Comparison of ENCODE assay signal across 13 cellular contexts in the genomic region with DNA sequence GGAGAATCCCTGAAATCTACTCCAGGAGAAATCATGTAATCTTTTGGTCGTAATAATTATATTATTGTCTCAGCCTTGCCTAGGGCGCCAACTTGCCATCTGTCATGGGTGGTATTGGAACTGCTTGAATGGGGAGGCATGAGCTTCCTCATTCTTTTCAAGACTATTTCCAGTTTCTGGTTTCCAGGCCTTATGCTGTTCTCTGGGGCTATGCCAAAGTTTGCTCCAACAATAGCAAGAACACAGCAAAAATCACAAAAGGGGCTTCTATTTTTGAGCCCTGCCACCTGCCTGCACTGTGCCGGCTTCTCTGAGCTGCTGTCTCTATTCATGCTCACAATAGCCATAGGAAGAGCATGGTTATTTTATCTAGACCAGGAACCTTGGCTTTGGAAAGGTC.
DNase-seq lines count a peak whose midpoint lies in the region; ATAC-seq lines count a peak whose summit lies in the region.
"Had no signal": no experiment of that assay in that cellular context is flagged by ENCODE, and none has a peak within 500 bp of the region (broad histone marks: within the 10 kb centered on the region; RNA-seq: fewer than 3 reads in every experiment).

No MANE protein-coding gene starts in this region.

- H3K9ac ChIP-seq in SK-N-MC (ENCODE audit: insufficient read length), result no peak overlapping the region

- ATAC-seq in left ventricle myocardium superior, result peak; percentile 25
- ATAC-seq in left cardiac atrium, result no peak
- ATAC-seq in left colon, result peak; percentile 67
- ATAC-seq in GM21529 (IDR thresholded peaks at IDR 0.05; ENCODE audit: unreplicated experiment), result no peak
- no peak for ATAC-seq in HG03354 (IDR thresholded peaks at IDR 0.05; ENCODE audit: poor library complexity, severe bottlenecking, unreplicated experiment)

- no peak for DNase-seq in left ventricle myocardium superior
- DNase-seq in left cardiac atrium, result no peak
- DNase-seq in SK-N-MC (ENCODE audit: low read depth, low spot score), result no peak
- peak in 1 of 2 donors; percentile 37 for DNase-seq in left colon
- DNase-seq in NCI-H774 (lab: John Stamatoyannopoulos, UW), result no peak
- DNase-seq in NCI-H345 (lab: John Stamatoyannopoulos, UW), result no peak

- intact Hi-C loops in left ventricle myocardium superior (cut with micrococcal nuclease), result no loop called here
- intact Hi-C loops in left cardiac atrium (cut with DNase I), result loop anchor here (5.0 kb wide), 3 partner anchors 106 to 196 kb away; no protein-coding TSS in a partner anchor
- intact Hi-C loops in left colon (cut with DNase I, micrococcal nuclease), result loop anchor here in 1 of 2 donors (5.0 kb wide), 1 partner anchor 106 kb away; no protein-coding TSS in a partner anchor

- no peaks in the 10 kb centered on the region for H3K9me3 ChIP-seq in SK-N-MC (ENCODE audit: low read depth, low read length)
- H3K9me3 ChIP-seq: esophagus muscularis mucosa, HAP-1, psoas muscle had no signal

- H3K4me3 ChIP-seq in SK-N-MC, result peak overlapping the region; percentile 11; the same call in 1 of the 2 replicates
- H3K4me3 ChIP-seq: esophagus muscularis mucosa, HAP-1, lung, psoas muscle had no signal

- H3K27ac ChIP-seq in SK-N-MC, result peak overlapping the region; percentile 44; the same call in 1 of the 2 replicates
- H3K27ac ChIP-seq: brain microvascular endothelial cell, esophagus muscularis mucosa, psoas muscle had no signal

- no peaks in the 10 kb centered on the region for H3K36me3 ChIP-seq in SK-N-MC (ENCODE audit: insufficient read depth, low read length)
- H3K36me3 ChIP-seq: brain microvascular endothelial cell, esophagus muscularis mucosa, HAP-1 had no signal

Comparison
In these comparisons a context has a peak if more than half of its experiments do, and no peak if none do; other contexts are left out.
1. ATAC-seq: peak in left ventricle myocardium superior (single experiment) and left colon (single experiment); none in left cardiac atrium (0 of 2), GM21529 (single experiment) and HG03354 (single experiment).